Comparison of ENCODE assay signal across 8 cellular contexts in the genomic region with DNA sequence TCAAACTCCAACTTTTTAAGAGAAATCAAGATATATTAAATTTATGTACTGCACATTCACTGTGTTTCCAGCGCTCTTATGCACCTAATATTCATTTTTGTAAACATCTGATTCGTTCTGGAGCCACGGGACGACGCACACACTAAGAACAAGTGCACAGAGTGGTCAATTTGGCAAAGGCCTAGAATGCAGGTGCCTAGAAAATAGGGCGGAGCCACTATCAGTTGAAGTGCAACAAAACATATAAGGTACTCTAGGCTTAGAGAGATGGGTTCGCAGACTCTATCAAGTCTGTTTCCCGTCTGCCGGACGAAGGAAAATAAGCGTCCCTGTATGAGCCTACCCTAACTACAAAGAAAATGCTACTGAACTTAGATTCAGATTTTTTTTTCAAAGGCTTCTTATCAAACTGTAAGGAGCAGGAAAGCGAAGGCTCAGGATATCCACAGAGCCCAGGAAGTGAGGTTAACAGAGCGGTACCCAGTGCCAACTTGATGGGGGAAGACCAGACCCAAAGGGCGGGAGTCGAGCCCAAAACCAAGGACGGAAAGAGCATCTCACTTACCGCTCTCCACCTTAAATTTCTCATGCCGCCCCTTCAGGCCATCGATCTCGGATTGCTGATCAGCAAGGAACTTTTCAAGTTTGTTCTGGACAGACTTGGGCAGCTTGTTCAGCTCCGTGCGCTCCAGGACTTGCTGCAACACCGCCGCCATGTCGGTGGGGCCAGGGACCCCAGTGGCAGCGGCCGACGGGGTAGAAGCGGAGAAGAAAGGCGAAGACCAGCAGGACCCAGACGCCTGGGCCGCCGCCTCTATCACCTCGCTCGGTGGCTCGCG. TPM values are rescaled to one million over a fixed set of nuclear protein-coding genes. Genes with fewer than 3 reads are reported as not detected.
DNase-seq lines count a peak whose midpoint lies in the region; ATAC-seq, FAIRE-seq and TF ChIP-seq lines count a peak whose summit lies in the region.

No MANE protein-coding gene starts in this region.

- peak overlapping the region; percentile 99 for H3K27ac Mint-ChIP-seq in endodermal cell

- H3K9ac ChIP-seq in endodermal cell (ENCODE audit: extremely low read depth, low read length, poor library complexity, severe bottlenecking): peak overlapping the region; percentile 97
- H3K9ac ChIP-seq in mucosa of stomach (ENCODE audit: low read length): peak overlapping the region; percentile 97

- CTCF ChIA-PET in AG04450 (lab: Charles Lee): interaction anchor here (0.6 to 2.4 kb wide), 79 partner anchors 10 to 1669 kb away, joined by 3 to 68 read pairs (median 5); a partner anchor contains a TSS

- H3K9me3 ChIP-seq in AG04450 (ENCODE audit: control insufficient read depth, insufficient read depth, low read length): no peaks in the 10 kb centered on the region
- H3K9me3 ChIP-seq in endodermal cell (ENCODE audit: control insufficient read depth, low read length): no peaks in the 10 kb centered on the region
- H3K9me3 ChIP-seq in mucosa of stomach (ENCODE audit: control insufficient read depth, low read length): no peaks in the 10 kb centered on the region
- H3K9me3 ChIP-seq in thyroid gland: no peaks in the 10 kb centered on the region

- peak overlapping the region; percentile 86 for H3K4me3 ChIP-seq in AG04450 (ENCODE audit: low read depth, low read length)
- H3K4me3 ChIP-seq in WI38 (ENCODE audit: low read depth, low read length): peak overlapping the region; percentile 83
- H3K4me3 ChIP-seq in endodermal cell (ENCODE audit: low read length): peak overlapping the region; percentile 100
- peak overlapping the region; percentile 96 for H3K4me3 ChIP-seq in mucosa of stomach (ENCODE audit: low read length)
- H3K4me3 ChIP-seq in thyroid gland (replicated peaks in 1 of 3): peak overlapping the region; percentile 57 to 96 (median 77)

- H3K4me1 ChIP-seq in endodermal cell (ENCODE audit: control insufficient read depth, insufficient read depth, low read length): no peaks in the 10 kb centered on the region
- no peaks in the 10 kb centered on the region for H3K4me1 ChIP-seq in mucosa of stomach (ENCODE audit: control insufficient read depth, insufficient read depth, low read length)
- peaks cover 14 to 21% of the 10 kb centered on the region in 2 donors for H3K4me1 ChIP-seq in thyroid gland

- no peaks in the 10 kb centered on the region for H3K27me3 ChIP-seq in AG04450 (ENCODE audit: control insufficient read depth, insufficient read depth, low read length)
- no peaks in the 10 kb centered on the region for H3K27me3 ChIP-seq in endodermal cell (ENCODE audit: control insufficient read depth, insufficient read depth, low read length, poor library complexity, severe bottlenecking)
- H3K27me3 ChIP-seq in mucosa of stomach (ENCODE audit: control insufficient read depth, insufficient read depth, low read length): no peaks in the 10 kb centered on the region
- H3K27me3 ChIP-seq in thyroid gland: no peaks in the 10 kb centered on the region

- no peak for DNase-seq in AG04450 (ENCODE audit: low read depth, low spot score)
- peak; percentile 9 for DNase-seq in GM12892 (ENCODE audit: insufficient read length)
- DNase-seq in NCI-H128 (lab: John Stamatoyannopoulos, UW; ENCODE audit: unreplicated experiment): peak; percentile 65
- DNase-seq in endodermal cell: no peak
- peak; percentile 12 to 31 for DNase-seq in thyroid gland

- peaks cover 53% of the 10 kb centered on the region for H3K36me3 ChIP-seq in endodermal cell (ENCODE audit: control insufficient read depth, insufficient read depth, low read length)
- H3K36me3 ChIP-seq in mucosa of stomach (ENCODE audit: control insufficient read depth, insufficient read depth, low read length): no peaks in the 10 kb centered on the region
- H3K36me3 ChIP-seq in thyroid gland: peaks cover 3 to 6% of the 10 kb centered on the region in 2 donors

- peak; percentile 83 for FAIRE-seq in GM12892 (lab: Jason Lieb, UNC)

- TF ChIP-seq POLR2A in GM12892 (IDR thresholded peaks at IDR 0.05; ENCODE audit: low read depth, low read length) (no peak), thyroid gland (IDR thresholded peaks at IDR 0.05) (no peak)

- H3K4me3 Mint-ChIP-seq in endodermal cell: peak overlapping the region; percentile 99

- POLR2A ChIA-PET in AG04450 (lab: Yijun Ruan, JAX): interaction anchor here (0.6 to 1.6 kb wide), 4 partner anchors 10 to 143 kb away, joined by 3 to 10 read pairs (median 4); no protein-coding TSS in a partner anchor

- H3K27me3 Mint-ChIP-seq in endodermal cell (ENCODE audit: insufficient read depth): no peaks in the 10 kb centered on the region

- H3K27ac ChIP-seq in AG04450 (ENCODE audit: low read depth, low read length) (peak overlapping the region; percentile 86), endodermal cell (ENCODE audit: low read depth, low read length) (peak overlapping the region; percentile 98), thyroid gland (peak overlapping the region; percentile 77 to 98 (median 95))

- WGBS in endodermal cell (ENCODE audit: insufficient coverage in 1 of 2, insufficient read length in 1 of 2), 2 experiments: 0 to 1% methylated on average over 19 to 37 of the region's 37 CpGs
- WGBS in thyroid gland, 2 donors: 1 to 2% methylated on average over 19 to 25 of the region's 37 CpGs

- no peak for TF ChIP-seq CTCF in AG04450 (IDR thresholded peaks at IDR 0.05; ENCODE audit: low read depth, low read length)
- TF ChIP-seq CTCF in WI38 (IDR thresholded peaks at IDR 0.05; ENCODE audit: low read depth, low read length): no peak
- TF ChIP-seq CTCF in endodermal cell (conservative IDR thresholded peaks at IDR 0.05): no peak
- TF ChIP-seq CTCF in thyroid gland (IDR thresholded peaks at IDR 0.05): no peak

- peak; percentile 21 for ATAC-seq in HG02798 (IDR thresholded peaks at IDR 0.05; ENCODE audit: poor library complexity, unreplicated experiment)

- peaks cover 38% of the 10 kb centered on the region for H3K36me3 Mint-ChIP-seq in endodermal cell (ENCODE audit: low read depth)

- no peaks in the 10 kb centered on the region for H3K9me3 Mint-ChIP-seq in endodermal cell

- peaks cover 2% of the 10 kb centered on the region for H3K4me1 Mint-ChIP-seq in endodermal cell

- intact Hi-C loops in thyroid gland (cut with DNase I): loop anchor here (10.0 kb wide), 1 partner anchor 1060 kb away; a partner anchor contains a TSS

RNA-seq across cellular contexts. Expression of a gene that starts 0.5 kb away (rescaled TPM):
- polyA plus RNA-seq in AG04450 (2011; rRNA removed): 47.6 and 48.5 TPM in 2 replicates
- polyA minus RNA-seq in AG04450 (2011; rRNA and poly(A)+ RNA removed): 79.5 and 95.1 TPM in 2 replicates
- polyA plus RNA-seq in GM12892 (2012; ENCODE audit: missing spikeins): 43.2 TPM
- 100 to 1,000 TPM; 120 to 124 TPM for total RNA-seq in endodermal cell
- 75.0 TPM for polyA plus RNA-seq in endodermal cell (2013, experiment 1 of 2)
- polyA plus RNA-seq in endodermal cell (2013, experiment 2 of 2): 71.7 TPM
- total RNA-seq in thyroid gland: 100 to 1,000 TPM in 3 of 4 donors, 10 to 100 TPM in 1; 90.4 to 108 (median 104) TPM

RNA-seq across cellular contexts. Expression of a gene that starts 1.1 kb away (rescaled TPM):
- polyA plus RNA-seq in AG04450 (2011; rRNA removed): 9.7 and 16.8 TPM in 2 replicates
- polyA minus RNA-seq in AG04450 (2011; rRNA and poly(A)+ RNA removed): 2.9 and 7.6 TPM in 2 replicates
- 11.3 TPM for polyA plus RNA-seq in GM12892 (2012; ENCODE audit: missing spikeins)
- total RNA-seq in endodermal cell (10 to 100 TPM; 20.8 to 22.5 TPM), thyroid gland (10 to 100 TPM; 25.1 to 35.4 (median 29.9) TPM)
- 23.5 TPM for polyA plus RNA-seq in endodermal cell (2013, experiment 1 of 2)
- polyA plus RNA-seq in endodermal cell (2013, experiment 2 of 2): 23.8 TPM

Comparison
In these comparisons a context has a peak if more than half of its experiments do, and no peak if none do; other contexts are left out.
1. DNase-seq: peak in GM12892 (single experiment), NCI-H128 (single experiment) and thyroid gland (2 of 2); none in AG04450 (single experiment) and endodermal cell (single experiment).
2. Peak in every context shown above with its lines, with median percentiles within 50 percentile points of each other: H3K27ac ChIP-seq and H3K4me3 ChIP-seq.